In genomic region chr10:45495438-45496152, GRCh38 we compare ENCODE assay signal across 15 cellular contexts.
A peak's percentile ranks its signal among the peaks of the same experiment; 100 is the strongest.
DNase-seq lines count a peak whose midpoint lies in the region; ATAC-seq and TF ChIP-seq lines count a peak whose summit lies in the region.
"Had no signal": no experiment of that assay in that cellular context is flagged by ENCODE, and none has a peak within 500 bp of the region (broad histone marks: within the 10 kb centered on the region; RNA-seq: fewer than 3 reads in every experiment).

No MANE protein-coding gene starts in this region.

- peaks cover 11% of the 10 kb centered on the region for H3K36me3 Mint-ChIP-seq in activated naive CD8-positive, alpha-beta T cell treated with anti-CD3 and anti-CD28 coated beads, Interleukin-2, amount 50 U/mL, for 24 hours (ENCODE audit: low read depth)

- DNase-seq in EL (peak; percentile 7), M059J (ENCODE audit: low read depth) (peak; percentile 23), kidney tubule cell (ENCODE audit: low spot score) (peak; percentile 32), left ventricle myocardium inferior (no peak)
- no peak for DNase-seq in activated naive CD8-positive, alpha-beta T cell treated with anti-CD3 and anti-CD28 coated beads, Interleukin-2, amount 50 U/mL, for 24 hours
- DNase-seq: colonic mucosa, islet precursor cell, NCI-H1105, Peyer's patch, retina had no signal

- no peak for ATAC-seq in activated naive CD8-positive, alpha-beta T cell treated with anti-CD3 and anti-CD28 coated beads, Interleukin-2, amount 50 U/mL, for 24 hours
- ATAC-seq in GM19397 (IDR thresholded peaks at IDR 0.05; ENCODE audit: unreplicated experiment), result no peak
- no peak for ATAC-seq in HG03460 (IDR thresholded peaks at IDR 0.05; ENCODE audit: unreplicated experiment)

- no peak overlapping the region for H3K27ac Mint-ChIP-seq in activated naive CD8-positive, alpha-beta T cell treated with anti-CD3 and anti-CD28 coated beads, Interleukin-2, amount 50 U/mL, for 24 hours
- H3K27ac Mint-ChIP-seq: activated naive CD8-positive, alpha-beta T cell; stimulated activated naive CD8-positive, alpha-beta T cell treated with anti-CD3 and anti-CD28 coated beads, Interleukin-15, Interleukin-2, amounts not matched to agents 100 ng/mL and 50 ng/mL, for 24 hours had no signal

- H3K4me3 ChIP-seq in left ventricle myocardium inferior, result no peak overlapping the region
- H3K4me3 ChIP-seq: colonic mucosa, Peyer's patch had no signal

- H3K27ac ChIP-seq in left ventricle myocardium inferior (replicated peaks), result no peak overlapping the region
- H3K27ac ChIP-seq: C4-2B, colonic mucosa, Peyer's patch had no signal

- H3K9me3 ChIP-seq in left ventricle myocardium inferior (replicated peaks), result peaks cover 30% of the 10 kb centered on the region
- H3K9me3 ChIP-seq: colonic mucosa had no signal

- peaks cover 20% of the 10 kb centered on the region for H3K9me3 Mint-ChIP-seq in activated naive CD8-positive, alpha-beta T cell treated with anti-CD3 and anti-CD28 coated beads, Interleukin-2, amount 50 U/mL, for 24 hours

- peak overlapping the region; percentile 27 for H3K4me3 Mint-ChIP-seq in activated naive CD8-positive, alpha-beta T cell treated with anti-CD3 and anti-CD28 coated beads, Interleukin-2, amount 50 U/mL, for 24 hours
- H3K4me3 Mint-ChIP-seq: activated naive CD8-positive, alpha-beta T cell; stimulated activated naive CD8-positive, alpha-beta T cell treated with anti-CD3 and anti-CD28 coated beads, Interleukin-15, Interleukin-2, amounts not matched to agents 100 ng/mL and 50 ng/mL, for 24 hours had no signal

- H3K4me1 Mint-ChIP-seq in activated naive CD8-positive, alpha-beta T cell treated with anti-CD3 and anti-CD28 coated beads, Interleukin-2, amount 50 U/mL, for 24 hours, result peaks cover 10% of the 10 kb centered on the region

- no peaks in the 10 kb centered on the region for H3K27me3 ChIP-seq in left ventricle myocardium inferior (ENCODE audit: low read depth)
- H3K27me3 ChIP-seq: colonic mucosa, Peyer's patch had no signal

- H3K27me3 Mint-ChIP-seq in activated naive CD8-positive, alpha-beta T cell treated with anti-CD3 and anti-CD28 coated beads, Interleukin-2, amount 50 U/mL, for 24 hours, result no peaks in the 10 kb centered on the region
- H3K27me3 Mint-ChIP-seq: activated naive CD8-positive, alpha-beta T cell; stimulated activated naive CD8-positive, alpha-beta T cell treated with anti-CD3 and anti-CD28 coated beads, Interleukin-15, Interleukin-2, amounts not matched to agents 100 ng/mL and 50 ng/mL, for 24 hours had no signal

- no peaks in the 10 kb centered on the region for H3K36me3 ChIP-seq in left ventricle myocardium inferior
- H3K36me3 ChIP-seq: colonic mucosa, Peyer's patch had no signal

- intact Hi-C loops in left ventricle myocardium inferior (cut with micrococcal nuclease), result no loop called here

- H3K4me1 ChIP-seq in left ventricle myocardium inferior, result no peaks in the 10 kb centered on the region
- H3K4me1 ChIP-seq: colonic mucosa, Peyer's patch had no signal

- no peak for TF ChIP-seq CTCF in left ventricle myocardium inferior (IDR thresholded peaks at IDR 0.05; ENCODE audit: borderline replicate concordance)

Comparison
In these comparisons a context has a peak if more than half of its experiments do, and no peak if none do; other contexts are left out.
1. DNase-seq: peak in EL (single experiment), M059J (single experiment) and kidney tubule cell (single experiment); none in activated naive CD8-positive, alpha-beta T cell treated with anti-CD3 and anti-CD28 coated beads, Interleukin-2, amount 50 U/mL, for 24 hours (single experiment) and left ventricle myocardium inferior (single experiment).